38 cellular contexts compared by ENCODE assay signal in the genomic region with DNA sequence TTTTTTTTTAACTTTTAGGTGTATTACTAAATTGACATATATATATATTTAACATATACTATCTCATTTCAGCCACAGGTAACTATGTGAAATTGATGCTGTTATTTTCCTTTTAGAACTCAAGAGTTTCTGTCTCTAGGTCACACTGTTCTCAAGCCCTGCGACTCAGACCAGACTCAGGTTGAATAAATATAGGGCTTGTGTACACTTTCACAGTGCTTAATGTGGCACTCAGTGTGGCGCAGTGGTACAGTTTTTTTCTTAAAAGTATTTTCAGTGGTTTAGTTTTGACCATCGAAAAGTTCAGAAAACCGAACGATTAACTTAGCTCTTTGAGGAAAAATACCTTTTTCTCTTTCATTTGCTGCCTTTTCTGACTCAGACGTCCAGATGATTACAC. TPM values are rescaled to one million over a fixed set of nuclear protein-coding genes. Genes with fewer than 3 reads are reported as not detected.
DNase-seq lines count a peak whose midpoint lies in the region; ATAC-seq, FAIRE-seq and TF ChIP-seq lines count a peak whose summit lies in the region.
"Had no signal": no experiment of that assay in that cellular context is flagged by ENCODE, and none has a peak within 500 bp of the region (broad histone marks: within the 10 kb centered on the region; RNA-seq: fewer than 3 reads in every experiment).

No MANE protein-coding gene starts in this region.

- H3K4me3 Mint-ChIP-seq in activated CD8-positive, alpha-beta T cell treated with anti-CD3 and anti-CD28 coated beads for 36 hours = no peak overlapping the region
- H3K4me3 Mint-ChIP-seq in stimulated activated effector memory CD8-positive, alpha-beta T cell treated with anti-CD3 and anti-CD28 coated beads, Interleukin-12 subunit alpha, Interleukin-12 subunit beta, amount 100 ng/mL, for 72 hours = no peak overlapping the region
- H3K4me3 Mint-ChIP-seq: activated T-helper 17 cell treated with anti-CD3 and anti-CD28 coated beads, Interleukin-2, amount 50 U/mL, for 72 hours; stimulated activated memory B cell treated with anti-CD40 and anti-IgM and Interleukin-4, amounts not matched to agents 10 μg/mL and 1 μg/mL and 100 μg/mL, for 72 hours; T-helper 1 cell treated with Interleukin-12 subunit alpha and Interleukin-12 subunit beta and Interleukin-4 antibody, amounts not matched to agents 30 μg/mL and 1 μg/mL, for 36 hours had no signal

- H3K4me3 ChIP-seq in GM12878 (no peak overlapping the region), OCI-LY7 (ENCODE audit: low read depth, low read length, poor library complexity, severe bottlenecking) (no peak overlapping the region)
- H3K4me3 ChIP-seq: breast epithelium, left ventricle myocardium inferior, right lobe of liver, SK-N-MC, suprapubic skin had no signal

- H4K20me1 ChIP-seq in GM12878 (ENCODE audit: control insufficient read depth, insufficient read depth) (no peaks in the 10 kb centered on the region), OCI-LY7 (ENCODE audit: insufficient read depth, low read length) (no peaks in the 10 kb centered on the region)

- no peak for TF ChIP-seq CTCF in GM12878 (IDR thresholded peaks at IDR 0.05 in 2 of 3, conservative IDR thresholded peaks at IDR 0.05 in 1 of 3; ENCODE audit: control insufficient read depth in 2 of 3, extremely low read depth in 1 of 3, insufficient read depth in 1 of 3, low read depth in 3 of 3, low read length in 3 of 3)
- no peak for TF ChIP-seq CTCF in activated CD8-positive, alpha-beta T cell treated with anti-CD3 and anti-CD28 coated beads for 36 hours (IDR thresholded peaks at IDR 0.05)
- no peak for TF ChIP-seq CTCF in OCI-LY7 (conservative IDR thresholded peaks at IDR 0.05; ENCODE audit: low read length)

- SMC1A ChIA-PET in GM12878 (lab: Charles Lee; ENCODE audit: uncharacterized antibody, unreplicated experiment) = interaction anchor here (0.6 kb wide), 1 partner anchor 754 kb away, joined by 3 read pairs; no protein-coding TSS in a partner anchor

- CTCF ChIA-PET in GM12878 (lab: Yijun Ruan, JAX) = interaction anchor here (1.4 kb wide), 1 partner anchor 22 kb away, joined by 3 read pairs; no protein-coding TSS in a partner anchor
- CTCF ChIA-PET in activated CD8-positive, alpha-beta T cell treated with anti-CD3 and anti-CD28 coated beads for 36 hours (lab: Charles Lee) = no interaction called here
- CTCF ChIA-PET in OCI-LY7 (lab: Charles Lee; ENCODE audit: unreplicated experiment) = no interaction called here

- no peak for TF ChIP-seq EP300 in GM12878 (IDR thresholded peaks at IDR 0.05; ENCODE audit: borderline replicate concordance in 1 of 2, control insufficient read depth in 1 of 2, low read depth in 2 of 2, low read length in 2 of 2)

- no peak for TF ChIP-seq RAD21 in GM12878 (IDR thresholded peaks at IDR 0.05; ENCODE audit: insufficient read depth, low read depth, low read length)

- no peak overlapping the region for H2AFZ ChIP-seq in GM12878 (ENCODE audit: control insufficient read depth, low read depth, low read length)
- H2AFZ ChIP-seq in OCI-LY7 (ENCODE audit: low read length) = no peak overlapping the region

- no peak for FAIRE-seq in GM12878 (lab: Jason Lieb, UNC)
- FAIRE-seq: GM19239, H54, TTC549 had no signal

- in situ Hi-C loops in GM12878 (cut with MboI) = no loop called here

- H3K27ac Mint-ChIP-seq in activated CD8-positive, alpha-beta T cell treated with anti-CD3 and anti-CD28 coated beads for 36 hours = no peak overlapping the region
- no peak overlapping the region for H3K27ac Mint-ChIP-seq in stimulated activated effector memory CD8-positive, alpha-beta T cell treated with anti-CD3 and anti-CD28 coated beads, Interleukin-12 subunit alpha, Interleukin-12 subunit beta, amount 100 ng/mL, for 72 hours
- H3K27ac Mint-ChIP-seq: activated naive CD4-positive, alpha-beta T cell treated with anti-CD3 and anti-CD28 coated beads, Interleukin-2, amount 50 U/mL, for 72 hours; activated T-helper 17 cell treated with anti-CD3 and anti-CD28 coated beads, Interleukin-2, amount 50 U/mL, for 72 hours; progenitor cell of endocrine pancreas; stimulated activated memory B cell treated with anti-CD40 and anti-IgM and Interleukin-4, amounts not matched to agents 10 μg/mL and 1 μg/mL and 100 μg/mL, for 72 hours; T-helper 1 cell treated with Interleukin-12 subunit alpha and Interleukin-12 subunit beta and Interleukin-4 antibody, amounts not matched to agents 30 μg/mL and 1 μg/mL, for 36 hours had no signal

- H3K27ac ChIP-seq in GM12878 (ENCODE audit: control insufficient read depth, insufficient read depth) = no peak overlapping the region
- no peak overlapping the region for H3K27ac ChIP-seq in OCI-LY7 (ENCODE audit: low read depth, low read length, poor library complexity, severe bottlenecking)
- H3K27ac ChIP-seq: breast epithelium, C4-2B, epithelial cell of prostate, KMS-11, left ventricle myocardium inferior, right lobe of liver, RWPE1, SK-N-MC, suprapubic skin had no signal

- H3K4me2 ChIP-seq in GM12878 (ENCODE audit: control insufficient read depth, insufficient read depth) (no peak overlapping the region), OCI-LY7 (ENCODE audit: low read length) (no peak overlapping the region)
- H3K4me2 ChIP-seq: KMS-11 had no signal

- intact Hi-C loops in GM12878 (cut with micrococcal nuclease; ENCODE audit: unreplicated experiment) = no loop called here
- intact Hi-C loops in activated CD8-positive, alpha-beta T cell treated with anti-CD3 and anti-CD28 coated beads for 36 hours (cut with micrococcal nuclease) = no loop called here
- intact Hi-C loops in OCI-LY7 (cut with micrococcal nuclease; ENCODE audit: unreplicated experiment) = no loop called here

- no peaks in the 10 kb centered on the region; the same call in 2 of the 3 replicates for H3K9me3 ChIP-seq in GM12878 (replicated peaks; ENCODE audit: control insufficient read depth, insufficient read depth, low read length)
- no peaks in the 10 kb centered on the region for H3K9me3 ChIP-seq in OCI-LY7 (ENCODE audit: low read length)
- H3K9me3 ChIP-seq: right lobe of liver had no signal

- peaks cover 55% of the 10 kb centered on the region for H3K36me3 Mint-ChIP-seq in activated CD8-positive, alpha-beta T cell treated with anti-CD3 and anti-CD28 coated beads for 36 hours (ENCODE audit: low read depth)
- H3K36me3 Mint-ChIP-seq in stimulated activated effector memory CD8-positive, alpha-beta T cell treated with anti-CD3 and anti-CD28 coated beads, Interleukin-12 subunit alpha, Interleukin-12 subunit beta, amount 100 ng/mL, for 72 hours = peaks cover 35% of the 10 kb centered on the region

- BruUV-seq in GM12878 (replicated peaks; lab: Mats Ljungman, UMichigan) (no TSS peak), OCI-LY7 (replicated peaks; lab: Mats Ljungman, UMichigan) (no TSS peak)

- H3K27me3 ChIP-seq in GM12878 (replicated peaks in 1 of 2; ENCODE audit: control insufficient read depth in 2 of 2, insufficient read depth in 2 of 2, low read length in 1 of 2) = no peaks in the 10 kb centered on the region
- H3K27me3 ChIP-seq: breast epithelium, right lobe of liver, suprapubic skin had no signal

- POLR2A ChIA-PET in GM12878 (lab: Charles Lee) (no interaction called here), OCI-LY7 (lab: Charles Lee) (no interaction called here)
- POLR2A ChIA-PET in activated CD8-positive, alpha-beta T cell treated with anti-CD3 and anti-CD28 coated beads for 36 hours (lab: Charles Lee) = interaction anchor here (1.6 kb wide), 1 partner anchor 23 kb away, joined by 3 read pairs; no protein-coding TSS in a partner anchor

- TF ChIP-seq POLR2A in GM12878 (IDR thresholded peaks at IDR 0.05; ENCODE audit: low read depth, low read length) = no peak

- peak; percentile 87 for ATAC-seq in GM19043 (IDR thresholded peaks at IDR 0.05; ENCODE audit: low read depth, unreplicated experiment)
- ATAC-seq in HG02623 (IDR thresholded peaks at IDR 0.05; ENCODE audit: unreplicated experiment) = peak; percentile 93
- peak; percentile 78 for ATAC-seq in HG03066 (IDR thresholded peaks at IDR 0.05; ENCODE audit: low read depth, unreplicated experiment)
- ATAC-seq in GM12878 = peak; percentile 96
- ATAC-seq in activated CD8-positive, alpha-beta T cell treated with anti-CD3 and anti-CD28 coated beads for 36 hours = no peak
- no peak for ATAC-seq in stimulated activated effector memory CD8-positive, alpha-beta T cell treated with anti-CD3 and anti-CD28 coated beads, Interleukin-12 subunit alpha, Interleukin-12 subunit beta, amount 100 ng/mL, for 72 hours
- ATAC-seq: activated naive CD4-positive, alpha-beta T cell treated with anti-CD3 and anti-CD28 coated beads, Interleukin-2, amount 50 U/mL, for 72 hours; activated T-helper 17 cell treated with anti-CD3 and anti-CD28 coated beads, Interleukin-2, amount 50 U/mL, for 72 hours; right lobe of liver; stimulated activated memory B cell treated with anti-CD40 and anti-IgM and Interleukin-4, amounts not matched to agents 10 μg/mL and 1 μg/mL and 100 μg/mL, for 72 hours had no signal

- H3K79me2 ChIP-seq in GM12878 (ENCODE audit: control insufficient read depth, insufficient read depth, low read length) (no peaks in the 10 kb centered on the region), OCI-LY7 (ENCODE audit: insufficient read depth, low read depth, low read length) (no peaks in the 10 kb centered on the region)

- peak; percentile 2 for DNase-seq in GM12878 (ENCODE audit: low read depth, low spot score)
- DNase-seq in activated CD8-positive, alpha-beta T cell treated with anti-CD3 and anti-CD28 coated beads for 36 hours = no peak
- DNase-seq in stimulated activated effector memory CD8-positive, alpha-beta T cell treated with anti-CD3 and anti-CD28 coated beads, Interleukin-12 subunit alpha, Interleukin-12 subunit beta, amount 100 ng/mL, for 72 hours (ENCODE audit: low spot score in 2 of 2) = no peak
- no peak for DNase-seq in OCI-LY7 (ENCODE audit: low spot score)
- DNase-seq: activated CD4-positive, alpha-beta T cell treated with anti-CD3 and anti-CD28 coated beads, Interleukin-2, amount 50 U/mL, for 4 hours; activated CD8-positive, alpha-beta memory T cell treated with anti-CD3 and anti-CD28 coated beads, Interleukin-2, amount 50 U/mL, for 4 hours; Calu3; DND-41; glutamatergic neuron; islet precursor cell; left ventricle myocardium inferior; mesendoderm; MM.1S; NCI-H1436; NCI-H2081 treated with DMSO at 0.1 percent for 48 hours; NCI-H226; NCI-H748 treated with DMSO at 0.1 percent for 48 hours; right lobe of liver; stimulated activated CD4-positive, alpha-beta T cell treated with anti-CD3 and anti-CD28 coated beads, Interleukin-12 subunit alpha, Interleukin-12 subunit beta, amount 100 ng/mL, for 4 hours; stimulated activated CD4-positive, alpha-beta T cell treated with anti-CD3 and anti-CD28 coated beads, Interleukin-4, amount 100 ng/mL, for 24 hours had no signal

- H3K27me3 Mint-ChIP-seq in activated CD8-positive, alpha-beta T cell treated with anti-CD3 and anti-CD28 coated beads for 36 hours = no peaks in the 10 kb centered on the region
- H3K27me3 Mint-ChIP-seq: activated T-helper 17 cell treated with anti-CD3 and anti-CD28 coated beads, Interleukin-2, amount 50 U/mL, for 72 hours; progenitor cell of endocrine pancreas; stimulated activated memory B cell treated with anti-CD40 and anti-IgM and Interleukin-4, amounts not matched to agents 10 μg/mL and 1 μg/mL and 100 μg/mL, for 72 hours had no signal

- H3K9me2 ChIP-seq in OCI-LY7 (ENCODE audit: insufficient read depth, low read length) = no peaks in the 10 kb centered on the region

- H3K4me1 ChIP-seq in GM12878 (ENCODE audit: control insufficient read depth, insufficient read depth, low read length) (no peaks in the 10 kb centered on the region), OCI-LY7 (ENCODE audit: insufficient read depth, low read length, poor library complexity, severe bottlenecking) (no peaks in the 10 kb centered on the region)
- H3K4me1 ChIP-seq: breast epithelium, left ventricle myocardium inferior, right lobe of liver, suprapubic skin had no signal

- H3K36me3 ChIP-seq in GM12878 (ENCODE audit: control insufficient read depth in 2 of 2, insufficient read depth in 2 of 2, low read length in 1 of 2) (no peaks in the 10 kb centered on the region; a peak in 2 of 4 replicates), OCI-LY7 (ENCODE audit: insufficient read depth, low read length) (peaks cover 87% of the 10 kb centered on the region)

- H3K4me1 Mint-ChIP-seq in activated CD8-positive, alpha-beta T cell treated with anti-CD3 and anti-CD28 coated beads for 36 hours (ENCODE audit: low read depth) = no peaks in the 10 kb centered on the region
- H3K4me1 Mint-ChIP-seq in stimulated activated effector memory CD8-positive, alpha-beta T cell treated with anti-CD3 and anti-CD28 coated beads, Interleukin-12 subunit alpha, Interleukin-12 subunit beta, amount 100 ng/mL, for 72 hours = no peaks in the 10 kb centered on the region
- H3K4me1 Mint-ChIP-seq: activated T-helper 17 cell treated with anti-CD3 and anti-CD28 coated beads, Interleukin-2, amount 50 U/mL, for 72 hours; stimulated activated memory B cell treated with anti-CD40 and anti-IgM and Interleukin-4, amounts not matched to agents 10 μg/mL and 1 μg/mL and 100 μg/mL, for 72 hours had no signal

- H3K9me3 Mint-ChIP-seq in activated CD8-positive, alpha-beta T cell treated with anti-CD3 and anti-CD28 coated beads for 36 hours = peaks cover 8% of the 10 kb centered on the region
- H3K9me3 Mint-ChIP-seq in stimulated activated effector memory CD8-positive, alpha-beta T cell treated with anti-CD3 and anti-CD28 coated beads, Interleukin-12 subunit alpha, Interleukin-12 subunit beta, amount 100 ng/mL, for 72 hours = no peaks in the 10 kb centered on the region

- H3K9ac ChIP-seq in GM12878 (ENCODE audit: control insufficient read depth, insufficient read depth, low read length) = no peak overlapping the region
- H3K9ac ChIP-seq: KMS-11 had no signal

- RAD21 ChIA-PET in GM12878 (lab: Charles Lee; ENCODE audit: unreplicated experiment) = no interaction called here

- WGBS in GM12878 (ENCODE audit: insufficient coverage, insufficient replicate concordance, low lambda C conversion rate, missing lambda C conversion rate) = 63% methylated on average over 6 of the region's 6 CpGs

RNA-seq across cellular contexts. Expression of a gene that starts 24.7 kb away (rescaled TPM):
- 66.8 and 73.9 TPM in 2 replicates for total RNA-seq in GM12878 (2013; cell fraction: nucleolus; rRNA removed)
- total RNA-seq in GM12878 (2014; rRNA removed) (12.1 and 12.7 TPM in 2 replicates), GM12878 (2014; rRNA removed; fragmentation: Illumina TruSeq; extraction: Trizol) (8.4 and 8.8 TPM in 2 replicates), GM12878 (2021) (6.9 and 9.4 TPM in 2 replicates), OCI-LY7 (2022) (17.8 and 21.7 TPM in 2 replicates)
- 3.5 TPM for polyA plus RNA-seq in GM12878 (2011; ENCODE audit: low read depth)
- polyA plus RNA-seq in GM12878 (2011; rRNA removed) (13.7 and 19.6 TPM in 2 replicates), GM12878 (2014; fragmentation: Illumina TruSeq; extraction: Trizol) (6.8 and 12.3 TPM in 2 replicates), GM12878 (2014; fragmentation: Nextera tagmentation; extraction: Ambion mirVana) (1 to 10 TPM; 1.7 to 2.1 TPM), GM12878 (2014; rRNA removed) (11.8 and 17.2 TPM in 2 replicates), GM12878 (2016; fragmentation: Nextera tagmentation; extraction: Ambion mirVana) (1 to 10 TPM; 4.4 to 7.8 TPM)
- 6.0 and 6.4 TPM in 2 replicates for polyA plus RNA-seq in GM12878 (2011; cell fraction: cytosol; rRNA removed)
- polyA plus RNA-seq in GM12878 (2011; cell fraction: nucleus; rRNA removed) = 12.9 and 16.8 TPM in 2 replicates
- polyA plus RNA-seq in GM12878 (2012) = 3.5 and 4.6 TPM in 2 replicates
- polyA minus RNA-seq in GM12878 (2011; rRNA and poly(A)+ RNA removed) = 7.9 and 15.1 TPM in 2 replicates
- polyA minus RNA-seq in GM12878 (2011; cell fraction: cytosol; rRNA and poly(A)+ RNA removed) = 5.9 and 7.1 TPM in 2 replicates
- polyA minus RNA-seq in GM12878 (2011; cell fraction: nucleus; rRNA and poly(A)+ RNA removed) = 37.5 and 73.7 TPM in 2 replicates
- total RNA-seq in activated CD8-positive, alpha-beta T cell treated with anti-CD3 and anti-CD28 coated beads for 36 hours = 10 to 100 TPM; 13.0 to 14.0 TPM
- 28.3 and 29.7 TPM in 2 replicates for total RNA-seq in OCI-LY7 (2014; rRNA removed; shearing (Covaris generic))

Comparison
In these comparisons a context has a peak if more than half of its experiments do, and no peak if none do; other contexts are left out.
1. ATAC-seq: peak in GM19043 (single experiment), HG02623 (single experiment), HG03066 (single experiment) and GM12878 (single experiment); none in activated CD8-positive, alpha-beta T cell treated with anti-CD3 and anti-CD28 coated beads for 36 hours (single experiment) and stimulated activated effector memory CD8-positive, alpha-beta T cell treated with anti-CD3 and anti-CD28 coated beads, Interleukin-12 subunit alpha, Interleukin-12 subunit beta, amount 100 ng/mL, for 72 hours (single experiment).